8 cellular contexts compared by ENCODE assay signal in genomic region chr1:113072141-113072756, GRCh38. TPM values are rescaled to one million over a fixed set of nuclear protein-coding genes. Genes with fewer than 3 reads are reported as not detected.
A peak's percentile ranks its signal among the peaks of the same experiment; 100 is the strongest.
DNase-seq lines count a peak whose midpoint lies in the region; ATAC-seq and TF ChIP-seq lines count a peak whose summit lies in the region.

No MANE protein-coding gene starts in this region.

- no peak for TF ChIP-seq POLR2A in transverse colon (IDR thresholded peaks at IDR 0.05)

- no peak for DNase-seq in activated naive CD4-positive, alpha-beta T cell treated with anti-CD3 and anti-CD28 coated beads, Interleukin-2, amount 10 ng/mL, durations not matched to agents 7 days and 5 days
- no peak for DNase-seq in activated naive CD4-positive, alpha-beta T cell treated with Interleukin-2 at 50 U/mL for 16 hours
- no peak for DNase-seq in transverse colon

- H3K4me3 ChIP-seq in liver (ENCODE audit: low read depth in 1 of 3, low read length in 3 of 3): peak overlapping the region; percentile 75 to 90 (median 89)
- H3K4me3 ChIP-seq in transverse colon: peak overlapping the region in 3 of 4 donors; percentile 72 to 82 (median 73)

- no peak for TF ChIP-seq RAD21 in liver (IDR thresholded peaks at IDR 0.05)

- H3K36me3 ChIP-seq in liver (ENCODE audit: control insufficient read depth in 4 of 4, insufficient read depth in 3 of 4, low read depth in 1 of 4, low read length in 3 of 4) (no peaks in the 10 kb centered on the region), transverse colon (peaks cover 0 to 5% (median 0%) of the 10 kb centered on the region in 4 donors)

- ATAC-seq in HG03378 (IDR thresholded peaks at IDR 0.05; ENCODE audit: unreplicated experiment): no peak
- no peak for ATAC-seq in HG03045 (IDR thresholded peaks at IDR 0.05; ENCODE audit: unreplicated experiment)
- no peak for ATAC-seq in HG03354 (IDR thresholded peaks at IDR 0.05; ENCODE audit: poor library complexity, severe bottlenecking, unreplicated experiment)

- in situ Hi-C loops in transverse colon (cut with MboI; ENCODE audit: low pct_ligation_motif_present in 1 of 4, low pct_unique_long_range_greater_than_20kb in 1 of 4, low sequenced_read_pairs in 3 of 4): loop anchor here in 2 of 4 donors (10.0 to 25.0 kb wide), 2 partner anchors 347 to 360 kb away; partner anchors contain the start of genes PPM1J (in 1 of the 2) and RHOC (in 1 of the 2)

- H3K9me3 Mint-ChIP-seq in activated naive CD4-positive, alpha-beta T cell treated with anti-CD3 and anti-CD28 coated beads, Interleukin-2, amount 10 ng/mL, durations not matched to agents 7 days and 5 days: no peaks in the 10 kb centered on the region

- intact Hi-C loops in transverse colon (cut with DNase I; ENCODE audit: low total_unique reads): loop anchor here (10.0 kb wide), 1 partner anchor 357 kb away; the partner anchor contains the start of gene PPM1J

- peak overlapping the region; percentile 17 to 75 for H3K9ac ChIP-seq in liver (ENCODE audit: low read depth in 1 of 2, low read length in 2 of 2)

- H3K27ac Mint-ChIP-seq in activated naive CD4-positive, alpha-beta T cell treated with anti-CD3 and anti-CD28 coated beads, Interleukin-2, amount 10 ng/mL, durations not matched to agents 7 days and 5 days: peak overlapping the region; percentile 85

- TF ChIP-seq CTCF in liver (IDR thresholded peaks at IDR 0.05; ENCODE audit: low read depth, low read length, missing input control) (peak; percentile 40), transverse colon (IDR thresholded peaks at IDR 0.05) (no peak)

- H3K4me1 ChIP-seq in liver (ENCODE audit: control insufficient read depth in 4 of 4, insufficient read depth in 4 of 4, low read length in 3 of 4) (peaks cover 5 to 21% (median 15%) of the 10 kb centered on the region in 4 donors), transverse colon (peaks cover 0 to 32% (median 22%) of the 10 kb centered on the region in 4 donors)

- no peak for TF ChIP-seq EP300 in transverse colon (IDR thresholded peaks at IDR 0.05; ENCODE audit: low read depth)

- 16% methylated on average over 6 of the region's 6 CpGs for WGBS in liver
- 45 to 46% methylated on average over 2 to 6 of the region's 6 CpGs for WGBS in transverse colon (ENCODE audit: low coverage in 1 of 2), 2 donors

- CTCF ChIA-PET in activated naive CD4-positive, alpha-beta T cell treated with anti-CD3 and anti-CD28 coated beads, Interleukin-2, amount 10 ng/mL, durations not matched to agents 7 days and 5 days (lab: Charles Lee): interaction anchor here (0.5 to 3.1 kb wide), 46 partner anchors 10 to 681 kb away, joined by 3 to 54 read pairs (median 4); partner anchors contain the start of genes MOV10, PPM1J and SLC16A1

- H3K9me3 ChIP-seq in liver (ENCODE audit: control insufficient read depth in 4 of 4, low read length in 3 of 4) (no peaks in the 10 kb centered on the region), transverse colon (no peaks in the 10 kb centered on the region)

- no peaks in the 10 kb centered on the region for H3K27me3 Mint-ChIP-seq in activated naive CD4-positive, alpha-beta T cell treated with anti-CD3 and anti-CD28 coated beads, Interleukin-2, amount 10 ng/mL, durations not matched to agents 7 days and 5 days

- H3K36me3 Mint-ChIP-seq in activated naive CD4-positive, alpha-beta T cell treated with anti-CD3 and anti-CD28 coated beads, Interleukin-2, amount 10 ng/mL, durations not matched to agents 7 days and 5 days: peaks cover 10% of the 10 kb centered on the region

- peak overlapping the region; percentile 85 for H3K4me3 Mint-ChIP-seq in activated naive CD4-positive, alpha-beta T cell treated with anti-CD3 and anti-CD28 coated beads, Interleukin-2, amount 10 ng/mL, durations not matched to agents 7 days and 5 days

- H3K27ac ChIP-seq in angular gyrus (ENCODE audit: low read depth, low read length) (peak overlapping the region; percentile 88), liver (ENCODE audit: low read depth in 1 of 2, low read length in 2 of 2) (peak overlapping the region; percentile 82 to 92), transverse colon (peak overlapping the region; percentile 93 to 97 (median 96))

- H3K4me1 Mint-ChIP-seq in activated naive CD4-positive, alpha-beta T cell treated with anti-CD3 and anti-CD28 coated beads, Interleukin-2, amount 10 ng/mL, durations not matched to agents 7 days and 5 days: peaks cover 32% of the 10 kb centered on the region

- H3K27me3 ChIP-seq in liver (ENCODE audit: control insufficient read depth in 4 of 4, insufficient read depth in 4 of 4, low read length in 3 of 4): no peaks in the 10 kb centered on the region
- H3K27me3 ChIP-seq in transverse colon: no peaks in the 10 kb centered on the region

TF ChIP-seq in liver, 16 proteins besides CTCF, POLR2A, EP300 and RAD21:
- TF ChIP-seq ATF3 (IDR thresholded peaks at IDR 0.05): peak; percentile 10
- no peak for TF ChIP-seq RXRA (IDR thresholded peaks at IDR 0.05)
- no peak for TF ChIP-seq FOXA1 (IDR thresholded peaks at IDR 0.05)

RNA-seq across cellular contexts. Expression of gene LRIG2, which starts 0.7 kb away (rescaled TPM):
- total RNA-seq in liver: 10 to 100 TPM in 1 of 2 donors, 1 to 10 TPM in 1; 9.4 to 11.9 TPM
- polyA plus RNA-seq in liver: 1 to 10 TPM; 1.3 to 2.6 TPM
- 10 to 100 TPM in 3 of 4 donors, 1 to 10 TPM in 1; 9.4 to 43.7 (median 27.2) TPM for total RNA-seq in transverse colon
